ENCODE assay signal across 36 cellular contexts in genomic region chr1:11741482-11741881, GRCh38. TPM values are rescaled to one million over a fixed set of nuclear protein-coding genes. Genes with fewer than 3 reads are reported as not detected.
DNase-seq lines count a peak whose midpoint lies in the region; ATAC-seq, FAIRE-seq and TF ChIP-seq lines count a peak whose summit lies in the region.
"Had no signal": no experiment of that assay in that cellular context is flagged by ENCODE, and none has a peak within 500 bp of the region (broad histone marks: within the 10 kb centered on the region; RNA-seq: fewer than 3 reads in every experiment).

No MANE protein-coding gene starts in this region.

- FAIRE-seq in H1 (lab: Jason Lieb, UNC), result no peak
- FAIRE-seq: GM12878, keratinocyte, urothelium cell line had no signal

- no peak overlapping the region for H2BK5ac ChIP-seq in H1 (ENCODE audit: low read depth, low read length)

- H3K23ac ChIP-seq in H1 (ENCODE audit: insufficient read length), result no peak overlapping the region

- H4K20me1 ChIP-seq in BLaER1 (peaks cover 59% of the 10 kb centered on the region), MM.1S (ENCODE audit: insufficient read depth, low read length) (no peaks in the 10 kb centered on the region), H1 (replicated peaks in 1 of 2; ENCODE audit: control insufficient read depth in 1 of 2, insufficient read depth in 2 of 2, low read length in 2 of 2) (peaks cover 0 to 2% of the 10 kb centered on the region in 2 experiments)

- TF ChIP-seq EP300 in H1 (IDR thresholded peaks at IDR 0.05; ENCODE audit: borderline replicate concordance in 1 of 2, low read depth in 2 of 2, low read length in 2 of 2), result no peak

- H3K23me2 ChIP-seq in H1 (ENCODE audit: low read depth, low read length), result peaks cover 6% of the 10 kb centered on the region

- no peak overlapping the region for H3K27ac Mint-ChIP-seq in T-helper 2 cell treated with Interferon-gamma antibody and Interleukin-4, amounts not matched to agents 5 μg/mL and 100 μg/mL, for 36 hours
- H3K27ac Mint-ChIP-seq: stimulated activated naive CD8-positive, alpha-beta T cell treated with anti-CD3 and anti-CD28 coated beads, Interleukin-15, amount 100 ng/mL, for 72 hours had no signal

- no peak overlapping the region for H4K91ac ChIP-seq in H1 (replicated peaks; ENCODE audit: insufficient read length, low read length)

- H2BK120ac ChIP-seq in H1 (replicated peaks; ENCODE audit: low read depth, low read length), result no peak overlapping the region

- TF ChIP-seq CTCF in MM.1S (IDR thresholded peaks at IDR 0.05; ENCODE audit: low read length) (no peak), H1 (IDR thresholded peaks at IDR 0.05; ENCODE audit: control extremely low read depth in 1 of 3, insufficient read depth in 1 of 3, low read depth in 1 of 3, low read length in 3 of 3) (no peak)

- H4K5ac ChIP-seq in H1 (ENCODE audit: insufficient read length, low read depth, low read length), result no peak overlapping the region

- WGBS in H1 (ENCODE audit: extremely low coverage in 1 of 2, insufficient coverage in 1 of 2, insufficient read length in 1 of 2, insufficient replicate concordance in 2 of 2, low coverage in 1 of 2, low lambda C conversion rate in 2 of 2, missing lambda C conversion rate in 1 of 2), 2 experiments, result 95% methylated on average over 4 of the region's 4 CpGs; no CpG with 5 or more reads in 1 of the 2 experiments

- H3K4me1 ChIP-seq in BLaER1 (peaks cover 77% of the 10 kb centered on the region), MM.1S (ENCODE audit: low read length) (peaks cover 34% of the 10 kb centered on the region), H1 (replicated peaks in 1 of 4; ENCODE audit: control insufficient read depth in 3 of 4, insufficient read depth in 4 of 4, low read length in 3 of 4) (peaks cover 3 to 24% (median 8%) of the 10 kb centered on the region in 4 experiments; a peak in 5 of 7 replicates)

- CTCF ChIA-PET in H1 (lab: Charles Lee; ENCODE audit: partially characterized antibody), result interaction anchor here (0.6 to 2.9 kb wide), 9 partner anchors 9 to 144 kb away, joined by 3 to 17 read pairs (median 4); no protein-coding TSS in a partner anchor

- no peak overlapping the region for H4K8ac ChIP-seq in H1 (ENCODE audit: extremely low read depth, insufficient read depth, low read length)

- no peaks in the 10 kb centered on the region for H3K9me3 Mint-ChIP-seq in T-helper 2 cell treated with Interferon-gamma antibody and Interleukin-4, amounts not matched to agents 5 μg/mL and 100 μg/mL, for 36 hours
- H3K9me3 Mint-ChIP-seq: activated T-cell treated with anti-CD3 and anti-CD28 coated beads, Interleukin-2, amount 50 U/mL, for 72 hours; stimulated activated naive CD8-positive, alpha-beta T cell treated with anti-CD3 and anti-CD28 coated beads, Interleukin-15, amount 100 ng/mL, for 72 hours had no signal

- H2AFZ ChIP-seq in MM.1S (ENCODE audit: low read length), result no peak overlapping the region
- H2AFZ ChIP-seq in H1 (ENCODE audit: low read length), result no peak overlapping the region

- H3K4me1 Mint-ChIP-seq in T-helper 2 cell treated with Interferon-gamma antibody and Interleukin-4, amounts not matched to agents 5 μg/mL and 100 μg/mL, for 36 hours (ENCODE audit: low read depth), result peaks cover 63% of the 10 kb centered on the region

- H3K4ac ChIP-seq in H1 (replicated peaks; ENCODE audit: insufficient read length, low read depth, low read length), result no peak overlapping the region

- no peak overlapping the region for H3K14ac ChIP-seq in H1 (ENCODE audit: insufficient read length)

- peaks cover 2% of the 10 kb centered on the region; the same call in 1 of the 2 replicates for H3K79me1 ChIP-seq in H1 (ENCODE audit: low read depth, low read length)

- H3K27me3 ChIP-seq in BLaER1 (peaks cover 4% of the 10 kb centered on the region; the same call in 1 of the 2 replicates), MM.1S (replicated peaks; ENCODE audit: insufficient read depth, low read length) (no peaks in the 10 kb centered on the region), H1 (replicated peaks in 1 of 4; ENCODE audit: control insufficient read depth in 3 of 4, extremely low read depth in 1 of 4, insufficient read depth in 3 of 4, low read length in 3 of 4) (no peaks in the 10 kb centered on the region)
- H3K27me3 ChIP-seq: heart left ventricle, right atrium auricular region had no signal

- no peak overlapping the region for H3K56ac ChIP-seq in H1 (replicated peaks; ENCODE audit: insufficient read length, low read depth, low read length)

- DNase-seq in T-helper 2 cell treated with Interferon-gamma antibody and Interleukin-4, amounts not matched to agents 5 μg/mL and 100 μg/mL, for 36 hours (ENCODE audit: low spot score), result no peak
- DNase-seq in T-helper 2 cell, result no peak
- no peak for DNase-seq in MM.1S
- DNase-seq in H1 (ENCODE audit: low read depth in 1 of 2, low spot score in 2 of 2), result no peak
- no peak for DNase-seq in NCI-H1417 (lab: John Stamatoyannopoulos, UW)
- no peak for DNase-seq in GOT3 (lab: John Stamatoyannopoulos, UW)
- DNase-seq: 8988T; activated CD4-positive, CD25-positive, alpha-beta regulatory T cell treated with anti-CD3 and anti-CD28 coated beads, Interleukin-2, amount 50 U/mL, for 72 hours; activated naive CD4-positive, alpha-beta T cell treated with Interleukin-2 at 50 U/mL for 16 hours; amniotic stem cell; DMS 273 treated with DMSO at 0.1 percent for 48 hours; foreskin melanocyte; heart left ventricle; left ventricle myocardium inferior; mesenchymal stem cell; NCI-H1417 treated with DMSO at 0.1 percent for 48 hours; NCI-H2081 treated with DMSO at 0.1 percent for 48 hours; NCI-H82; posterior cingulate gyrus; stimulated activated CD4-positive, alpha-beta T cell treated with anti-CD3 and anti-CD28 coated beads, Interleukin-1b, Interleukin-23, amount 100 ng/mL, for 48 hours had no signal

- H3K27ac ChIP-seq in BLaER1 (peak overlapping the region; percentile 51; the same call in 1 of the 2 replicates), MM.1S (ENCODE audit: low read length) (no peak overlapping the region), H1 (ENCODE audit: low read depth, low read length) (no peak overlapping the region)
- H3K27ac ChIP-seq: heart left ventricle, KMS-11, left ventricle myocardium inferior, right atrium auricular region, thoracic aorta had no signal

- H3F3A ChIP-seq in MM.1S (ENCODE audit: insufficient read depth, low read length), result peaks cover 12% of the 10 kb centered on the region

- no peak overlapping the region for H2AK5ac ChIP-seq in H1 (ENCODE audit: low read depth, low read length)

- no peak overlapping the region for H2BK15ac ChIP-seq in H1 (ENCODE audit: low read length)

- H3K4me3 Mint-ChIP-seq in T-helper 2 cell treated with Interferon-gamma antibody and Interleukin-4, amounts not matched to agents 5 μg/mL and 100 μg/mL, for 36 hours, result peak overlapping the region; percentile 79

- H3K36me3 Mint-ChIP-seq in T-helper 2 cell treated with Interferon-gamma antibody and Interleukin-4, amounts not matched to agents 5 μg/mL and 100 μg/mL, for 36 hours (ENCODE audit: low read depth), result peaks cover 26% of the 10 kb centered on the region

- H3K36me3 ChIP-seq in BLaER1, result peaks cover 9% of the 10 kb centered on the region; the same call in 1 of the 2 replicates
- no peaks in the 10 kb centered on the region for H3K36me3 ChIP-seq in MM.1S (replicated peaks; ENCODE audit: insufficient read depth, low read length)
- H3K36me3 ChIP-seq in H1 (ENCODE audit: control insufficient read depth in 2 of 4, insufficient read depth in 4 of 4, low read length in 3 of 4), result peaks cover 2 to 7% (median 3%) of the 10 kb centered on the region in 4 experiments; a peak in 3 of 8 replicates
- H3K36me3 ChIP-seq: HAP-1, right atrium auricular region, thoracic aorta had no signal

- no peak for TF ChIP-seq POLR2A in H1 (IDR thresholded peaks at IDR 0.05; ENCODE audit: control extremely low read depth in 1 of 2, low read depth in 2 of 2, low read length in 2 of 2)

- H3K4me2 ChIP-seq in BLaER1, result peak overlapping the region; percentile 100
- peak overlapping the region; percentile 42; the same call in 1 of the 2 replicates for H3K4me2 ChIP-seq in MM.1S (ENCODE audit: low read depth, low read length)
- no peak overlapping the region for H3K4me2 ChIP-seq in H1 (ENCODE audit: insufficient read depth in 1 of 2, low read depth in 2 of 2, low read length in 2 of 2)
- H3K4me2 ChIP-seq: KMS-11, smooth muscle cell had no signal

- H2BK20ac ChIP-seq in H1 (ENCODE audit: low read length), result no peak overlapping the region

- no peak overlapping the region for H2BK12ac ChIP-seq in H1 (ENCODE audit: low read depth, low read length)

- no peaks in the 10 kb centered on the region for H3K9me3 ChIP-seq in BLaER1
- H3K9me3 ChIP-seq in MM.1S (replicated peaks; ENCODE audit: insufficient read depth, low read length), result no peaks in the 10 kb centered on the region
- no peaks in the 10 kb centered on the region for H3K9me3 ChIP-seq in H1 (ENCODE audit: insufficient read depth in 2 of 2, low read depth in 1 of 2, low read length in 1 of 2)
- H3K9me3 ChIP-seq: HAP-1, heart left ventricle, left ventricle myocardium inferior, right atrium auricular region, thoracic aorta had no signal

- H3K18ac ChIP-seq in H1 (ENCODE audit: extremely low read depth, low read length), result no peak overlapping the region

- no peak for TF ChIP-seq RAD21 in H1 (IDR thresholded peaks at IDR 0.05 in 1 of 2, conservative IDR thresholded peaks at IDR 0.05 in 1 of 2; ENCODE audit: low read depth in 2 of 2, low read length in 2 of 2)

- H3K4me3 ChIP-seq in BLaER1 (peak overlapping the region; percentile 47), MM.1S (ENCODE audit: low read length) (no peak overlapping the region), H1 (ENCODE audit: extremely low read depth in 1 of 4, insufficient read depth in 2 of 4, low read depth in 3 of 4, low read length in 4 of 4) (no peak overlapping the region)
- H3K4me3 ChIP-seq: GM12878, HAP-1, left ventricle myocardium inferior, right atrium auricular region, smooth muscle cell, thoracic aorta had no signal

- H3K9ac ChIP-seq in BLaER1 (peak overlapping the region; percentile 43; the same call in 1 of the 2 replicates), MM.1S (ENCODE audit: low read length) (peak overlapping the region; percentile 24; the same call in 1 of the 2 replicates), H1 (replicated peaks in 1 of 4; ENCODE audit: extremely low read depth in 1 of 4, low read depth in 3 of 4, low read length in 3 of 4) (no peak overlapping the region)
- H3K9ac ChIP-seq: KMS-11 had no signal

- no peak for ATAC-seq in GM21390 (IDR thresholded peaks at IDR 0.05; ENCODE audit: unreplicated experiment)
- ATAC-seq: heart left ventricle had no signal

- POLR2A ChIA-PET in H1 (lab: Charles Lee; ENCODE audit: partially characterized antibody), result interaction anchor here (0.6 to 1.9 kb wide), 8 partner anchors 11 to 168 kb away, joined by 3 to 7 read pairs (median 4); no protein-coding TSS in a partner anchor

- H3K9me2 ChIP-seq in MM.1S (replicated peaks; ENCODE audit: insufficient read depth, low read length), result no peaks in the 10 kb centered on the region

- H3K79me2 ChIP-seq in MM.1S (ENCODE audit: low read length) (peaks cover 7% of the 10 kb centered on the region), H1 (ENCODE audit: control insufficient read depth in 1 of 2, insufficient read depth in 2 of 2, low read length in 2 of 2) (peaks cover 0 to 9% of the 10 kb centered on the region in 2 experiments; a peak in 1 of 4 replicates)

- peaks cover 18% of the 10 kb centered on the region for H3K27me3 Mint-ChIP-seq in T-helper 2 cell treated with Interferon-gamma antibody and Interleukin-4, amounts not matched to agents 5 μg/mL and 100 μg/mL, for 36 hours (ENCODE audit: low read depth)
- H3K27me3 Mint-ChIP-seq: stimulated activated naive CD8-positive, alpha-beta T cell treated with anti-CD3 and anti-CD28 coated beads, Interleukin-15, amount 100 ng/mL, for 72 hours had no signal

RNA-seq across cellular contexts. Expression of gene AGTRAP, which starts 5.5 kb away (rescaled TPM):
- total RNA-seq in H1 (2021; fragmentation: NEBNext Ultra II Directional; extraction: Animal tissue kit (Norgen Biotek cat#: 25700)), result 69.7 and 70.9 TPM in 2 replicates
- polyA plus RNA-seq in H1 (2011; rRNA removed), result 192 and 261 TPM in 2 replicates
- polyA plus RNA-seq in H1 (2011; cell fraction: cytosol; rRNA removed), result 143 TPM
- 170 TPM for polyA plus RNA-seq in H1 (2011; cell fraction: nucleus; rRNA removed)
- polyA plus RNA-seq in H1 (2012, experiment 1 of 2), result 62.9 to 98.6 TPM (median 90.5 TPM) in 4 replicates
- 114 TPM for polyA plus RNA-seq in H1 (2012, experiment 2 of 2)
- polyA plus RNA-seq in H1 (2013, experiment 1 of 2), result 85.2 TPM
- 106 TPM for polyA plus RNA-seq in H1 (2013, experiment 2 of 2)
- 53.6 and 60.7 TPM in 2 replicates for polyA minus RNA-seq in H1 (2011; rRNA and poly(A)+ RNA removed)
- polyA minus RNA-seq in H1 (2011; cell fraction: cytosol; rRNA and poly(A)+ RNA removed), result 48.1 TPM
- 36.8 TPM for polyA minus RNA-seq in H1 (2011; cell fraction: nucleus; rRNA and poly(A)+ RNA removed)

RNA-seq across cellular contexts. Expression of gene C1orf167, which starts 20.5 kb away (rescaled TPM):
- total RNA-seq in H1 (2021; fragmentation: NEBNext Ultra II Directional; extraction: Animal tissue kit (Norgen Biotek cat#: 25700)), result 0.90 and 1.3 TPM in 2 replicates
- polyA plus RNA-seq in H1 (2011; rRNA removed), result 0.67 and 0.70 TPM in 2 replicates
- 1.0 TPM for polyA plus RNA-seq in H1 (2011; cell fraction: cytosol; rRNA removed)
- 1.4 TPM for polyA plus RNA-seq in H1 (2011; cell fraction: nucleus; rRNA removed)
- 0.52 to 4.1 TPM (median 1.8 TPM) in 4 replicates for polyA plus RNA-seq in H1 (2012, experiment 1 of 2)
- 0.43 TPM for polyA plus RNA-seq in H1 (2012, experiment 2 of 2)
- 0.69 TPM for polyA plus RNA-seq in H1 (2013, experiment 1 of 2)
- polyA plus RNA-seq in H1 (2013, experiment 2 of 2), result 0.64 TPM
- polyA minus RNA-seq in H1 (2011; rRNA and poly(A)+ RNA removed), result 0.22 and 0.47 TPM in 2 replicates
- not detected for polyA minus RNA-seq in H1 (2011; cell fraction: cytosol; rRNA and poly(A)+ RNA removed)
- polyA minus RNA-seq in H1 (2011; cell fraction: nucleus; rRNA and poly(A)+ RNA removed), result 1.2 TPM
- total RNA-seq: chondrocyte; RPMI7951; SK-MEL-5; smooth muscle cell; T-helper 1 cell treated with Interleukin-12 subunit alpha and Interleukin-12 subunit beta and Interleukin-4 antibody, amounts not matched to agents 30 ng/mL and 1 ng/mL, for 36 hours had no signal
- polyA plus RNA-seq: GM12878, keratinocyte had no signal

RNA-seq across cellular contexts. Expression of gene DRAXIN, which starts 50.0 kb away (rescaled TPM):
- total RNA-seq in H1 (2021; fragmentation: NEBNext Ultra II Directional; extraction: Animal tissue kit (Norgen Biotek cat#: 25700)), result 17.6 and 18.9 TPM in 2 replicates
- polyA plus RNA-seq in H1 (2011; rRNA removed), result 4.6 and 4.8 TPM in 2 replicates
- polyA plus RNA-seq in H1 (2011; cell fraction: cytosol; rRNA removed), result 5.0 TPM
- 5.7 TPM for polyA plus RNA-seq in H1 (2011; cell fraction: nucleus; rRNA removed)
- 9.5 to 11.2 TPM (median 10.4 TPM) in 4 replicates for polyA plus RNA-seq in H1 (2012, experiment 1 of 2)
- 10.6 TPM for polyA plus RNA-seq in H1 (2012, experiment 2 of 2)
- 16.0 TPM for polyA plus RNA-seq in H1 (2013, experiment 1 of 2)
- 18.1 TPM for polyA plus RNA-seq in H1 (2013, experiment 2 of 2)
- polyA minus RNA-seq in H1 (2011; rRNA and poly(A)+ RNA removed), result 8.4 and 9.0 TPM in 2 replicates
- polyA minus RNA-seq in H1 (2011; cell fraction: cytosol; rRNA and poly(A)+ RNA removed), result 6.7 TPM
- 4.6 TPM for polyA minus RNA-seq in H1 (2011; cell fraction: nucleus; rRNA and poly(A)+ RNA removed)
- total RNA-seq: right atrium auricular region had no signal
- polyA plus RNA-seq: keratinocyte had no signal

Comparison
In these comparisons a context has a peak if more than half of its experiments do, and no peak if none do; other contexts are left out.
1. H3K4me2 ChIP-seq: peak in BLaER1 (single experiment) and MM.1S (single experiment); none in H1 (0 of 2).
2. H3K9ac ChIP-seq: peak in BLaER1 (single experiment) and MM.1S (single experiment); none in H1 (0 of 4).